Comparison of ENCODE assay signal across 19 cellular contexts in genomic region chr5:149627070-149627469, GRCh38.
"Had no signal": no experiment of that assay in that cellular context is flagged by ENCODE, and none has a peak within 500 bp of the region (broad histone marks: within the 10 kb centered on the region; RNA-seq: fewer than 3 reads in every experiment).

No MANE protein-coding gene starts in this region.

- DNase-seq: activated B cell treated with CpG ODN at 0.5 μM for 24 hours; activated CD4-positive, alpha-beta T cell treated with anti-CD3 and anti-CD28 coated beads for 48 hours; activated CD4-positive, alpha-beta T cell treated with anti-CD3 and anti-CD28 coated beads, Interleukin-2, amount 50 U/mL, for 1 hour; activated CD4-positive, alpha-beta T cell treated with anti-CD3 and anti-CD28 coated beads, Interleukin-2, amount 50 U/mL, for 48 hours; activated CD8-positive, alpha-beta memory T cell treated with anti-CD3 and anti-CD28 coated beads for 24 hours; activated CD8-positive, alpha-beta T cell treated with anti-CD3 and anti-CD28 coated beads for 36 hours; activated effector memory CD4-positive, alpha-beta T cell treated with anti-CD3 and anti-CD28 coated beads, Interleukin-2, amount 50 U/mL, for 16 hours; activated naive CD4-positive, alpha-beta T cell treated with anti-CD3 and anti-CD28 coated beads, Interleukin-2, amount 10 ng/mL, durations not matched to agents 7 days and 5 days; activated naive CD8-positive, alpha-beta T cell treated with anti-CD3 and anti-CD28 coated beads, Interleukin-2, amount 10 ng/mL, durations not matched to agents 7 days and 5 days; activated T-cell treated with anti-CD3 and anti-CD28 coated beads, Interleukin-2, amount 50 U/mL, for 4 hours; central memory CD4-positive, alpha-beta T cell; cerebellar nuclear complex; colonic mucosa; effector CD8-positive, alpha-beta T cell; foreskin fibroblast; head of caudate nucleus; T-helper 17 cell; T1000; WERI-Rb-1 had no signal
